ENCODE assay signal across 23 cellular contexts in genomic region chr7:84261509-84261908, GRCh38.
"Had no signal": no experiment of that assay in that cellular context is flagged by ENCODE, and none has a peak within 500 bp of the region (broad histone marks: within the 10 kb centered on the region; RNA-seq: fewer than 3 reads in every experiment).

No MANE protein-coding gene starts in this region.

- H3K27me3 ChIP-seq: breast epithelium, Peyer's patch had no signal

- DNase-seq: activated CD4-positive, alpha-beta T cell treated with anti-CD3 and anti-CD28 coated beads, Interleukin-2, amount 10 ng/mL, durations not matched to agents 24 days and 14 days; activated CD4-positive, alpha-beta T cell treated with anti-CD3 and anti-CD28 coated beads, Interleukin-2, amount 50 U/mL, for 48 hours; activated CD8-positive, alpha-beta memory T cell treated with anti-CD3 and anti-CD28 coated beads, Interleukin-2, amount 10 ng/mL, durations not matched to agents 7 days and 5 days; activated effector memory CD4-positive, alpha-beta T cell treated with Interleukin-2 at 50 U/mL for 16 hours; activated naive CD4-positive, alpha-beta T cell; activated T-cell treated with anti-CD3 and anti-CD28 coated beads, Interleukin-2, amount 50 U/mL, for 24 hours; aorta; Karpas-422; NCI-H1048; NCI-H146; NCI-H187 treated with DMSO at 0.1 percent for 48 hours; NCI-H2081 treated with DMSO at 0.1 percent for 48 hours; NCI-H226; NCI-H510A treated with DMSO at 0.1 percent for 48 hours; NCI-H69; NK-92 treated with Interleukin-12 subunit alpha and Interleukin-12 subunit beta, amount 100 ng/mL, for 24 hours; OCI-M1; Peyer's patch; SHP77 treated with DMSO at 0.1 percent for 48 hours had no signal

- H3K36me3 ChIP-seq: breast epithelium, Peyer's patch had no signal

- ATAC-seq: activated CD4-positive, CD25-positive, alpha-beta regulatory T cell treated with anti-CD3 and anti-CD28 coated beads, Interleukin-2, amount 50 U/mL, for 24 hours; activated CD8-positive, alpha-beta memory T cell treated with anti-CD3 and anti-CD28 coated beads, Interleukin-2, amount 10 ng/mL, durations not matched to agents 7 days and 5 days; K562 had no signal

- H3K27ac ChIP-seq: breast epithelium, Peyer's patch, RWPE1 had no signal

- H3K9me3 ChIP-seq: breast epithelium, Peyer's patch had no signal

- H3K4me3 ChIP-seq: breast epithelium, K562, Peyer's patch had no signal

- H3K4me1 ChIP-seq: breast epithelium, Peyer's patch had no signal
